9 cellular contexts compared by ENCODE assay signal in genomic region chr9:137000177-137000930, GRCh38. TPM values are rescaled to one million over a fixed set of nuclear protein-coding genes. Genes with fewer than 3 reads are reported as not detected.
DNase-seq lines count a peak whose midpoint lies in the region; ATAC-seq and TF ChIP-seq lines count a peak whose summit lies in the region.
"Had no signal": no experiment of that assay in that cellular context is flagged by ENCODE, and none has a peak within 500 bp of the region (broad histone marks: within the 10 kb centered on the region; RNA-seq: fewer than 3 reads in every experiment).

No MANE protein-coding gene starts in this region.

- ATAC-seq in GM21723 (IDR thresholded peaks at IDR 0.05; ENCODE audit: unreplicated experiment) = peak; percentile 72

- peak overlapping the region; percentile 22 for H3K27ac ChIP-seq in effector memory CD4-positive, alpha-beta T cell (ENCODE audit: insufficient read depth, low read length, poor library complexity, severe bottlenecking)
- no peak overlapping the region for H3K27ac ChIP-seq in prostate gland

- no peak overlapping the region for H3K4me3 ChIP-seq in effector memory CD4-positive, alpha-beta T cell (ENCODE audit: insufficient read depth, low read depth, low read length, poor library complexity, severe bottlenecking)
- no peak overlapping the region for H3K4me3 ChIP-seq in lower leg skin (ENCODE audit: low read depth, poor library complexity, severe bottlenecking)
- H3K4me3 ChIP-seq in prostate gland = no peak overlapping the region

- peaks cover 40% of the 10 kb centered on the region for H3K4me1 ChIP-seq in effector memory CD4-positive, alpha-beta T cell (ENCODE audit: control insufficient read depth, insufficient read depth, low read length, poor library complexity, severe bottlenecking)
- H3K4me1 ChIP-seq in prostate gland (replicated peaks) = peaks cover 12% of the 10 kb centered on the region

- no peaks in the 10 kb centered on the region for H3K27me3 ChIP-seq in effector memory CD4-positive, alpha-beta T cell (replicated peaks; ENCODE audit: control insufficient read depth, insufficient read depth, low read length, poor library complexity, severe bottlenecking)
- H3K27me3 ChIP-seq in prostate gland (replicated peaks; ENCODE audit: insufficient read depth) = no peaks in the 10 kb centered on the region

- intact Hi-C loops in lower leg skin (cut with DNase I; ENCODE audit: low total_unique reads) (no loop called here), prostate gland (cut with DNase I) (no loop called here)

- DNase-seq in GM13977 (ENCODE audit: low spot score) (peak; percentile 92), NAMALWA (ENCODE audit: low spot score) (peak; percentile 53), NCI-H82 (lab: John Stamatoyannopoulos, UW) (no peak), lower leg skin (ENCODE audit: low spot score in 2 of 2) (no peak), prostate gland (ENCODE audit: low spot score) (no peak), NCI-H2029 (lab: John Stamatoyannopoulos, UW) (no peak)
- no peak for DNase-seq in effector memory CD4-positive, alpha-beta T cell

- H3K36me3 ChIP-seq in effector memory CD4-positive, alpha-beta T cell (ENCODE audit: control insufficient read depth, insufficient read depth, low read length) = peaks cover under 1% of the 10 kb centered on the region
- no peaks in the 10 kb centered on the region for H3K36me3 ChIP-seq in prostate gland

- WGBS in lower leg skin, 2 donors = 61 to 69% methylated on average over 10 of the region's 10 CpGs
- WGBS in prostate gland = 61% methylated on average over 10 of the region's 10 CpGs

- no peak for TF ChIP-seq CTCF in GM13977 (IDR thresholded peaks at IDR 0.05; ENCODE audit: extremely low read depth, insufficient read depth, missing control alignments)
- no peak for TF ChIP-seq CTCF in lower leg skin (IDR thresholded peaks at IDR 0.05)
- no peak for TF ChIP-seq CTCF in prostate gland (IDR thresholded peaks at IDR 0.05)

- in situ Hi-C loops in GM13977 (cut with MboI; ENCODE audit: low pct_unique_long_range_greater_than_20kb, low sequenced_read_pairs, unreplicated experiment) = no loop called here

- no peaks in the 10 kb centered on the region for H3K9me3 ChIP-seq in effector memory CD4-positive, alpha-beta T cell (ENCODE audit: control insufficient read depth, low read length)
- H3K9me3 ChIP-seq in prostate gland = no peaks in the 10 kb centered on the region

- no peak for TF ChIP-seq POLR2A in lower leg skin (IDR thresholded peaks at IDR 0.05)
- no peak for TF ChIP-seq POLR2A in prostate gland (IDR thresholded peaks at IDR 0.05)

RNA-seq across cellular contexts. Expression of gene CLIC3, which starts 4.0 kb away (rescaled TPM):
- total RNA-seq in lower leg skin (100 to 1,000 TPM; 114 to 328 (median 163) TPM), prostate gland (1 to 10 TPM; 4.2 to 6.7 TPM)

RNA-seq across cellular contexts. Expression of gene PAXX, which starts 8.1 kb away (rescaled TPM):
- total RNA-seq in lower leg skin = 10 to 100 TPM; 38.7 to 75.8 (median 58.2) TPM
- total RNA-seq in prostate gland = 10 to 100 TPM; 61.6 to 71.8 TPM

RNA-seq across cellular contexts. Expression of gene LCNL1, which starts 17.6 kb away (rescaled TPM):
- total RNA-seq in lower leg skin (under 1 TPM in 2 of 4 donors, not detected in 2; 0.36 to 0.37 TPM), prostate gland (10 to 100 TPM in 1 of 2 donors, under 1 TPM in 1; 0.41 to 22.5 TPM)
- total RNA-seq: T-helper 1 cell treated with Interleukin-12 subunit alpha and Interleukin-12 subunit beta and Interleukin-4 antibody, amounts not matched to agents 30 ng/mL and 1 ng/mL, for 36 hours had no signal

RNA-seq across cellular contexts. Expression of gene PTGDS, which starts 23.1 kb away (rescaled TPM):
- total RNA-seq in lower leg skin (10 to 100 TPM in 3 of 4 donors, 1 to 10 TPM in 1; 9.7 to 75.3 (median 14.8) TPM), prostate gland (1,000 to 10,000 TPM in 1 of 2 donors, 10 to 100 TPM in 1; 59.4 to 5,242 TPM)

RNA-seq across cellular contexts. Expression of gene ABCA2, which starts 27.7 kb away (rescaled TPM):
- total RNA-seq in lower leg skin (10 to 100 TPM; 18.2 to 27.6 (median 23.7) TPM), prostate gland (10 to 100 TPM; 27.4 to 79.1 TPM)

Comparison
In these comparisons a context has a peak if more than half of its experiments do, and no peak if none do; other contexts are left out.
1. DNase-seq: peak in GM13977 (single experiment) and NAMALWA (single experiment); none in effector memory CD4-positive, alpha-beta T cell (0 of 3), NCI-H82 (single experiment), lower leg skin (0 of 2), prostate gland (single experiment) and NCI-H2029 (single experiment).
2. RNA of gene CLIC3, which starts 4.0 kb away (total RNA-seq): 114 to 328 TPM in lower leg skin; 4.2 to 6.7 TPM in prostate gland; every median in the first group is over 10 times any median in the second.